8 cellular contexts compared by ENCODE assay signal in genomic region chr17:40197550-40198475, GRCh38. TPM values are rescaled to one million over a fixed set of nuclear protein-coding genes. Genes with fewer than 3 reads are reported as not detected.
DNase-seq lines count a peak whose midpoint lies in the region; ATAC-seq and TF ChIP-seq lines count a peak whose summit lies in the region.
"Not testable (repeated sequence)": the region's sequence is repeated elsewhere in the genome, so short reads cannot be mapped to it uniquely, and the experiment has no call there.

No MANE protein-coding gene starts in this region.

- not testable (repeated sequence) for H3K9me3 ChIP-seq in CD8-positive, alpha-beta T cell (ENCODE audit: low read length); T-helper 17 cell (ENCODE audit: control insufficient read depth, low read length, poor library complexity, severe bottlenecking); neuronal stem cell (replicated peaks in 1 of 2; ENCODE audit: control insufficient read depth in 2 of 2, insufficient read depth in 1 of 2, low read depth in 1 of 2, low read length in 2 of 2); testis

- H3K27me3 ChIP-seq in CD8-positive, alpha-beta T cell (ENCODE audit: insufficient read depth, low read length); neuronal stem cell (ENCODE audit: control insufficient read depth in 3 of 3, insufficient read depth in 3 of 3, low read depth in 1 of 3, low read length in 3 of 3); testis: not testable (repeated sequence)

- POLR2A ChIA-PET in CD8-positive, alpha-beta T cell (lab: Charles Lee) = interaction anchor here (0.9 kb wide), 1 partner anchor 21 kb away, joined by 3 read pairs; no protein-coding TSS in a partner anchor
- POLR2A ChIA-PET in activated CD4-positive, alpha-beta memory T cell treated with anti-CD3 and anti-CD28 coated beads for 36 hours (lab: Charles Lee) = not testable (repeated sequence)
- POLR2A ChIA-PET in activated naive CD8-positive, alpha-beta T cell treated with anti-CD3 and anti-CD28 coated beads, Interleukin-2, amount 10 ng/mL, durations not matched to agents 7 days and 5 days (lab: Charles Lee) = interaction anchor here (0.8 to 1.3 kb wide), 2 partner anchors 21 to 85 kb away, joined by 3 read pairs; partner anchors contain the start of gene WIPF2

- intact Hi-C loops in CD8-positive, alpha-beta T cell (cut with DNase I, micrococcal nuclease) = loop anchor here in 1 of 2 experiments (2.0 kb wide), 1 partner anchor 185 kb away; no protein-coding TSS in a partner anchor
- intact Hi-C loops in activated CD4-positive, alpha-beta memory T cell treated with anti-CD3 and anti-CD28 coated beads for 36 hours (cut with micrococcal nuclease); activated T-helper 1 cell treated with anti-CD3 and anti-CD28 coated beads, Interleukin-12 subunit alpha, Interleukin-12 subunit beta, Interleukin-2, Interleukin-4 antibody, amounts not matched to agents 30 ng/mL and 10 ng/mL and 1 ng/mL, durations not matched to agents 14 hours and 24 hours and 36 hours (cut with micrococcal nuclease); testis (cut with DNase I; ENCODE audit: low total_unique reads): not testable (repeated sequence)

- not testable (repeated sequence) for H3K36me3 ChIP-seq in CD8-positive, alpha-beta T cell (ENCODE audit: insufficient read depth, low read length); testis (ENCODE audit: low read depth, missing control alignments)
- peaks cover 7 to 12% of the 10 kb centered on the region in 2 donors for H3K36me3 ChIP-seq in neuronal stem cell (replicated peaks in 1 of 2; ENCODE audit: control insufficient read depth in 2 of 2, insufficient read depth in 2 of 2, low read length in 2 of 2)

- not testable (repeated sequence) for H3K4me2 ChIP-seq in neuronal stem cell (ENCODE audit: insufficient read depth, low read length, poor library complexity, severe bottlenecking)

- not testable (repeated sequence) for TF ChIP-seq POLR2A in testis (IDR thresholded peaks at IDR 0.05)

- CTCF ChIA-PET in CD8-positive, alpha-beta T cell (lab: Charles Lee) = interaction anchor here (0.6 to 2.4 kb wide), 8 partner anchors 8 to 875 kb away, joined by 3 to 7 read pairs (median 4); partner anchors contain the start of gene WIPF2
- CTCF ChIA-PET in activated CD4-positive, alpha-beta memory T cell treated with anti-CD3 and anti-CD28 coated beads for 36 hours (lab: Charles Lee) = interaction anchor here (0.7 to 5.6 kb wide), 9 partner anchors 8 to 184 kb away, joined by 3 to 35 read pairs (median 4); partner anchors contain the start of genes CDC6 and WIPF2

- not testable (repeated sequence) for H4K8ac ChIP-seq in neuronal stem cell (ENCODE audit: low read depth, low read length)

- no CpG with 5 or more reads among the region's 10 CpGs for WGBS in neuronal stem cell (ENCODE audit: extremely low coverage in 2 of 2, insufficient read length in 2 of 2, insufficient replicate concordance in 1 of 2), 2 donors
- WGBS in testis, 2 donors = 47 to 60% methylated on average over 10 of the region's 10 CpGs

- H2BK5ac ChIP-seq in neuronal stem cell (ENCODE audit: low read length) = not testable (repeated sequence)

- H3K4ac ChIP-seq in neuronal stem cell (ENCODE audit: low read length) = not testable (repeated sequence)

- not testable (repeated sequence) for H3K27ac ChIP-seq in CD8-positive, alpha-beta T cell (ENCODE audit: low read depth, low read length); neuronal stem cell (replicated peaks; ENCODE audit: low read length); testis

- not testable (repeated sequence) for H2AK5ac ChIP-seq in neuronal stem cell (ENCODE audit: low read depth, low read length)

- DNase-seq in CD8-positive, alpha-beta T cell = peak in 3 of 7 experiments; percentile 35 to 56 (median 51)
- DNase-seq in NCI-H1417 (lab: John Stamatoyannopoulos, UW) (peak in 2 of 3 experiments; percentile 16 to 35), testis (peak; percentile 68)
- DNase-seq in T-helper 17 cell; activated T-helper 1 cell treated with anti-CD3 and anti-CD28 coated beads, Interleukin-12 subunit alpha, Interleukin-12 subunit beta, Interleukin-2, Interleukin-4 antibody, amounts not matched to agents 30 ng/mL and 10 ng/mL and 1 ng/mL, durations not matched to agents 14 hours and 24 hours and 36 hours (ENCODE audit: low spot score); activated naive CD8-positive, alpha-beta T cell treated with anti-CD3 and anti-CD28 coated beads, Interleukin-2, amount 10 ng/mL, durations not matched to agents 7 days and 5 days; neuronal stem cell (ENCODE audit: low spot score): not testable (repeated sequence)
- peak; percentile 38 for DNase-seq in activated CD4-positive, alpha-beta memory T cell treated with anti-CD3 and anti-CD28 coated beads for 36 hours

- not testable (repeated sequence) for H2BK12ac ChIP-seq in neuronal stem cell (ENCODE audit: low read length)

- not testable (repeated sequence) for H3K9me3 Mint-ChIP-seq in CD8-positive, alpha-beta T cell; activated CD4-positive, alpha-beta memory T cell treated with anti-CD3 and anti-CD28 coated beads for 36 hours; activated T-helper 1 cell treated with anti-CD3 and anti-CD28 coated beads, Interleukin-12 subunit alpha, Interleukin-12 subunit beta, Interleukin-2, Interleukin-4 antibody, amounts not matched to agents 30 ng/mL and 10 ng/mL and 1 ng/mL, durations not matched to agents 14 hours and 24 hours and 36 hours; activated naive CD8-positive, alpha-beta T cell treated with anti-CD3 and anti-CD28 coated beads, Interleukin-2, amount 10 ng/mL, durations not matched to agents 7 days and 5 days

- not testable (repeated sequence) for H4K91ac ChIP-seq in neuronal stem cell (ENCODE audit: low read depth, low read length, poor library complexity)

- peak; percentile 58 for ATAC-seq in CD8-positive, alpha-beta T cell
- ATAC-seq in T-helper 17 cell = peak; percentile 38
- ATAC-seq in activated naive CD8-positive, alpha-beta T cell treated with anti-CD3 and anti-CD28 coated beads, Interleukin-2, amount 10 ng/mL, durations not matched to agents 7 days and 5 days (ENCODE audit: low read depth) = peak; percentile 31

- H3K36me3 Mint-ChIP-seq in CD8-positive, alpha-beta T cell; T-helper 17 cell (ENCODE audit: low read depth); activated CD4-positive, alpha-beta memory T cell treated with anti-CD3 and anti-CD28 coated beads for 36 hours; activated T-helper 1 cell treated with anti-CD3 and anti-CD28 coated beads, Interleukin-12 subunit alpha, Interleukin-12 subunit beta, Interleukin-2, Interleukin-4 antibody, amounts not matched to agents 30 ng/mL and 10 ng/mL and 1 ng/mL, durations not matched to agents 14 hours and 24 hours and 36 hours (ENCODE audit: low read depth); activated naive CD8-positive, alpha-beta T cell treated with anti-CD3 and anti-CD28 coated beads, Interleukin-2, amount 10 ng/mL, durations not matched to agents 7 days and 5 days: not testable (repeated sequence)

- peak overlapping the region; percentile 12 for H2AFZ ChIP-seq in neuronal stem cell (ENCODE audit: low read length)

- H3K4me3 Mint-ChIP-seq in CD8-positive, alpha-beta T cell = peak overlapping the region; percentile 70
- not testable (repeated sequence) for H3K4me3 Mint-ChIP-seq in T-helper 17 cell; activated CD4-positive, alpha-beta memory T cell treated with anti-CD3 and anti-CD28 coated beads for 36 hours
- peak overlapping the region; percentile 22 for H3K4me3 Mint-ChIP-seq in activated T-helper 1 cell treated with anti-CD3 and anti-CD28 coated beads, Interleukin-12 subunit alpha, Interleukin-12 subunit beta, Interleukin-2, Interleukin-4 antibody, amounts not matched to agents 30 ng/mL and 10 ng/mL and 1 ng/mL, durations not matched to agents 14 hours and 24 hours and 36 hours
- peak overlapping the region; percentile 33 for H3K4me3 Mint-ChIP-seq in activated naive CD8-positive, alpha-beta T cell treated with anti-CD3 and anti-CD28 coated beads, Interleukin-2, amount 10 ng/mL, durations not matched to agents 7 days and 5 days

- H3K4me1 Mint-ChIP-seq in CD8-positive, alpha-beta T cell (ENCODE audit: low read depth); T-helper 17 cell; activated CD4-positive, alpha-beta memory T cell treated with anti-CD3 and anti-CD28 coated beads for 36 hours (ENCODE audit: low read depth); activated T-helper 1 cell treated with anti-CD3 and anti-CD28 coated beads, Interleukin-12 subunit alpha, Interleukin-12 subunit beta, Interleukin-2, Interleukin-4 antibody, amounts not matched to agents 30 ng/mL and 10 ng/mL and 1 ng/mL, durations not matched to agents 14 hours and 24 hours and 36 hours (ENCODE audit: low read depth); activated naive CD8-positive, alpha-beta T cell treated with anti-CD3 and anti-CD28 coated beads, Interleukin-2, amount 10 ng/mL, durations not matched to agents 7 days and 5 days: not testable (repeated sequence)

- H2BK15ac ChIP-seq in neuronal stem cell (ENCODE audit: low read length) = not testable (repeated sequence)

- not testable (repeated sequence) for H3K9ac ChIP-seq in neuronal stem cell (ENCODE audit: low read depth, low read length, poor library complexity)

- TF ChIP-seq CTCF in CD8-positive, alpha-beta T cell (IDR thresholded peaks at IDR 0.05); testis (IDR thresholded peaks at IDR 0.05): not testable (repeated sequence)

- not testable (repeated sequence) for H3K23ac ChIP-seq in neuronal stem cell (ENCODE audit: low read depth, low read length, poor library complexity)

- not testable (repeated sequence) for H3K4me1 ChIP-seq in CD8-positive, alpha-beta T cell (ENCODE audit: insufficient read depth, low read length); neuronal stem cell (ENCODE audit: control insufficient read depth in 2 of 2, insufficient read depth in 1 of 2, low read depth in 1 of 2, low read length in 2 of 2); testis

- not testable (repeated sequence) for H3K27ac Mint-ChIP-seq in CD8-positive, alpha-beta T cell; T-helper 17 cell; activated CD4-positive, alpha-beta memory T cell treated with anti-CD3 and anti-CD28 coated beads for 36 hours; activated T-helper 1 cell treated with anti-CD3 and anti-CD28 coated beads, Interleukin-12 subunit alpha, Interleukin-12 subunit beta, Interleukin-2, Interleukin-4 antibody, amounts not matched to agents 30 ng/mL and 10 ng/mL and 1 ng/mL, durations not matched to agents 14 hours and 24 hours and 36 hours; activated naive CD8-positive, alpha-beta T cell treated with anti-CD3 and anti-CD28 coated beads, Interleukin-2, amount 10 ng/mL, durations not matched to agents 7 days and 5 days

- not testable (repeated sequence) for H3K4me3 ChIP-seq in CD8-positive, alpha-beta T cell (ENCODE audit: low read depth, low read length); neuronal stem cell (ENCODE audit: low read length in 2 of 2); testis

- not testable (repeated sequence) for H3K14ac ChIP-seq in neuronal stem cell (ENCODE audit: low read length)

- H2BK120ac ChIP-seq in neuronal stem cell (ENCODE audit: low read depth, low read length) = not testable (repeated sequence)

- H3K79me1 ChIP-seq in neuronal stem cell (ENCODE audit: low read depth, low read length) = not testable (repeated sequence)

- not testable (repeated sequence) for H3K27me3 Mint-ChIP-seq in CD8-positive, alpha-beta T cell (ENCODE audit: low read depth); T-helper 17 cell; activated CD4-positive, alpha-beta memory T cell treated with anti-CD3 and anti-CD28 coated beads for 36 hours; activated T-helper 1 cell treated with anti-CD3 and anti-CD28 coated beads, Interleukin-12 subunit alpha, Interleukin-12 subunit beta, Interleukin-2, Interleukin-4 antibody, amounts not matched to agents 30 ng/mL and 10 ng/mL and 1 ng/mL, durations not matched to agents 14 hours and 24 hours and 36 hours (ENCODE audit: insufficient read depth); activated naive CD8-positive, alpha-beta T cell treated with anti-CD3 and anti-CD28 coated beads, Interleukin-2, amount 10 ng/mL, durations not matched to agents 7 days and 5 days

- H3K18ac ChIP-seq in neuronal stem cell (ENCODE audit: low read length) = not testable (repeated sequence)

RNA-seq across cellular contexts. Expression of gene RAPGEFL1, which starts 20.5 kb away (rescaled TPM):
- total RNA-seq in CD8-positive, alpha-beta T cell = 1 to 10 TPM; 8.8 to 9.2 TPM
- total RNA-seq in T-helper 17 cell (10 to 100 TPM in 1 of 2 donors, 1 to 10 TPM in 1; 6.9 to 10.5 TPM), testis (10 to 100 TPM; 22.3 to 23.9 TPM)
- 1 to 10 TPM; 4.9 to 6.1 TPM for total RNA-seq in activated CD4-positive, alpha-beta memory T cell treated with anti-CD3 and anti-CD28 coated beads for 36 hours
- 11.8 and 13.0 TPM in 2 replicates for total RNA-seq in activated T-helper 1 cell treated with anti-CD3 and anti-CD28 coated beads, Interleukin-12 subunit alpha, Interleukin-12 subunit beta, Interleukin-2, Interleukin-4 antibody, amounts not matched to agents 30 ng/mL and 10 ng/mL and 1 ng/mL, durations not matched to agents 14 hours and 24 hours and 36 hours
- total RNA-seq in activated naive CD8-positive, alpha-beta T cell treated with anti-CD3 and anti-CD28 coated beads, Interleukin-2, amount 10 ng/mL, durations not matched to agents 7 days and 5 days = 1 to 10 TPM; 4.9 to 5.4 TPM
- 9.5 TPM for polyA plus RNA-seq in neuronal stem cell (2013, experiment 1 of 2)
- 9.7 TPM for polyA plus RNA-seq in neuronal stem cell (2013, experiment 2 of 2)
- 13.6 TPM for polyA plus RNA-seq in testis (ENCODE audit: insufficient read depth, low read depth, low replicate concordance)

RNA-seq across cellular contexts. Expression of gene WIPF2, which starts 21.3 kb away (rescaled TPM):
- total RNA-seq in CD8-positive, alpha-beta T cell = 10 to 100 TPM; 26.8 to 30.8 TPM
- 10 to 100 TPM; 26.4 to 33.1 TPM for total RNA-seq in T-helper 17 cell
- total RNA-seq in activated CD4-positive, alpha-beta memory T cell treated with anti-CD3 and anti-CD28 coated beads for 36 hours = 10 to 100 TPM; 19.0 to 20.6 TPM
- total RNA-seq in activated T-helper 1 cell treated with anti-CD3 and anti-CD28 coated beads, Interleukin-12 subunit alpha, Interleukin-12 subunit beta, Interleukin-2, Interleukin-4 antibody, amounts not matched to agents 30 ng/mL and 10 ng/mL and 1 ng/mL, durations not matched to agents 14 hours and 24 hours and 36 hours = 25.8 and 27.6 TPM in 2 replicates
- total RNA-seq in activated naive CD8-positive, alpha-beta T cell treated with anti-CD3 and anti-CD28 coated beads, Interleukin-2, amount 10 ng/mL, durations not matched to agents 7 days and 5 days = 10 to 100 TPM; 27.7 to 28.5 TPM
- polyA plus RNA-seq in neuronal stem cell (2013, experiment 1 of 2) = 18.0 TPM
- 18.9 TPM for polyA plus RNA-seq in neuronal stem cell (2013, experiment 2 of 2)
- total RNA-seq in testis = 10 to 100 TPM; 16.4 to 20.1 TPM
- polyA plus RNA-seq in testis (ENCODE audit: insufficient read depth, low read depth, low replicate concordance) = 21.1 TPM

RNA-seq across cellular contexts. Expression of gene CASC3, which starts 57.5 kb away (rescaled TPM):
- total RNA-seq in CD8-positive, alpha-beta T cell = 100 to 1,000 TPM; 187 to 198 TPM
- 100 to 1,000 TPM; 168 to 176 TPM for total RNA-seq in T-helper 17 cell
- total RNA-seq in activated CD4-positive, alpha-beta memory T cell treated with anti-CD3 and anti-CD28 coated beads for 36 hours = 100 to 1,000 TPM in 1 of 2 experiments, 10 to 100 TPM in 1; 96.1 to 102 TPM
- 117 TPM in 2 replicates for total RNA-seq in activated T-helper 1 cell treated with anti-CD3 and anti-CD28 coated beads, Interleukin-12 subunit alpha, Interleukin-12 subunit beta, Interleukin-2, Interleukin-4 antibody, amounts not matched to agents 30 ng/mL and 10 ng/mL and 1 ng/mL, durations not matched to agents 14 hours and 24 hours and 36 hours
- total RNA-seq in activated naive CD8-positive, alpha-beta T cell treated with anti-CD3 and anti-CD28 coated beads, Interleukin-2, amount 10 ng/mL, durations not matched to agents 7 days and 5 days = 100 to 1,000 TPM; 100 to 101 TPM
- polyA plus RNA-seq in neuronal stem cell (2013, experiment 1 of 2) = 70.7 TPM
- 70.5 TPM for polyA plus RNA-seq in neuronal stem cell (2013, experiment 2 of 2)
- 100 to 1,000 TPM; 123 to 132 TPM for total RNA-seq in testis
- 143 TPM for polyA plus RNA-seq in testis (ENCODE audit: insufficient read depth, low read depth, low replicate concordance)
